ENCODE assay signal across 23 cellular contexts in genomic region chr3:176759815-176760506, GRCh38.
DNase-seq lines count a peak whose midpoint lies in the region; ATAC-seq and TF ChIP-seq lines count a peak whose summit lies in the region.
"Had no signal": no experiment of that assay in that cellular context is flagged by ENCODE, and none has a peak within 500 bp of the region (broad histone marks: within the 10 kb centered on the region; RNA-seq: fewer than 3 reads in every experiment).

No MANE protein-coding gene starts in this region.

- no peaks in the 10 kb centered on the region for H3K27me3 Mint-ChIP-seq in progenitor cell of endocrine pancreas

- TF ChIP-seq CTCF in VCaP (conservative IDR thresholded peaks at IDR 0.05) (no peak), progenitor cell of endocrine pancreas (IDR thresholded peaks at IDR 0.05; ENCODE audit: unreplicated experiment) (no peak)

- H3K27ac ChIP-seq in VCaP = peak overlapping the region; percentile 44; the same call in 1 of the 2 replicates
- H3K27ac ChIP-seq: HL-60 had no signal

- no peak overlapping the region for H3K4me3 Mint-ChIP-seq in progenitor cell of endocrine pancreas (ENCODE audit: low read depth)
- H3K4me3 Mint-ChIP-seq: CD4-positive, alpha-beta memory T cell; HFFc6; IgD-negative memory B cell had no signal

- ATAC-seq in HG03139 (IDR thresholded peaks at IDR 0.05; ENCODE audit: unreplicated experiment) = no peak

- peaks cover 13% of the 10 kb centered on the region for H3K36me3 Mint-ChIP-seq in progenitor cell of endocrine pancreas (ENCODE audit: insufficient read depth)
- H3K36me3 Mint-ChIP-seq: CD4-positive, alpha-beta memory T cell; IgD-negative memory B cell had no signal

- H3K4me1 Mint-ChIP-seq in progenitor cell of endocrine pancreas (ENCODE audit: low read depth) = peaks cover 10% of the 10 kb centered on the region
- H3K4me1 Mint-ChIP-seq: CD4-positive, alpha-beta memory T cell; IgD-negative memory B cell had no signal

- H3K9me3 Mint-ChIP-seq in progenitor cell of endocrine pancreas (ENCODE audit: low read depth) = peaks cover 28% of the 10 kb centered on the region

- DNase-seq in NCI-H510A treated with DMSO at 0.1 percent for 48 hours (lab: John Stamatoyannopoulos, UW) = peak; percentile 65
- DNase-seq in NCI-H510A (lab: John Stamatoyannopoulos, UW) = no peak
- peak; percentile 38 for DNase-seq in NCI-H69 (lab: John Stamatoyannopoulos, UW)
- no peak for DNase-seq in progenitor cell of endocrine pancreas (ENCODE audit: low spot score, unreplicated experiment)
- no peak for DNase-seq in KG1 (lab: John Stamatoyannopoulos, UW)
- no peak for DNase-seq in mesenteric fat pad (ENCODE audit: low spot score)
- DNase-seq: CD4-positive, alpha-beta memory T cell; GDM1; H7; HFFc6; Kasumi-1; MM.1S; NCI-H1105; NCI-H1694 treated with DMSO at 0.1 percent for 48 hours; NCI-H2227 treated with DMSO at 0.1 percent for 48 hours; NCI-H524 treated with DMSO at 0.1 percent for 48 hours; OCI-M1; Right ventricle myocardium superior; T-helper 1 cell had no signal

- H3K27ac Mint-ChIP-seq in progenitor cell of endocrine pancreas = peak overlapping the region; percentile 82
- H3K27ac Mint-ChIP-seq: CD4-positive, alpha-beta memory T cell; HFFc6; IgD-negative memory B cell had no signal

Comparison
In these comparisons a context has a peak if more than half of its experiments do, and no peak if none do; other contexts are left out.
1. DNase-seq: peak in NCI-H510A treated with DMSO at 0.1 percent for 48 hours (single experiment) and NCI-H69 (single experiment); none in NCI-H510A (single experiment), progenitor cell of endocrine pancreas (single experiment), KG1 (single experiment) and mesenteric fat pad (single experiment).